In the genomic region with DNA sequence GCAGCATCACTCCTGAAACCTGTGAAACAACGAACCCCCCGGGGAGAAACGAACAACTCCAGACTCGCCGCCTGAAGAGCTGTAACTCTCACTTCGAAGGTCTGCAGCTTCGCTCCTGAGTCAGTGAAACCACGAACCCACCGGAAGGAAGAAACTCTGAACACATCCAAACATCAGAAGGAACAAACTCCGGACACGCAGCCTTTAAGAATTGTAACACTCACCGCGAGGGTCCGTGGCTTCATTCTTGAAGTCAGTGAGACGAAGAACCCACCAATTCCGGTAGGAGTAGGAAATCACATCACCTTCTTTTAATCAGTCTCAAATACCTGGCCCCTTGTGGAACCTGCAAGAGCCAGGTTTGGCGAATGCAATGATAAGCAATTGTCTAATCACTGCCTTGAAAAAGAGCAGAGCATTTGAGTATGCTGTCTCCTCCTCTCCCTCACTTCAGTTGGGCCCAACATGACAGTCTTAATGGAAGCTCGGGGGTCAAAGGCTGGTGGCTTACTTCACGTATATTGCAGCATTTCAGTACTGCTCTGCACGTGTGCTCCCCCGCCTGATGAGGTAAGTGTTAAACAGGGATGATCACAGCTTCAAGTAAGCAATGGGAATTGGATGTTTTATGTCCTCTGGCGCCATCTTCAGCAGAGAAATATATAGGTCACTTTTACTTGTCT, we compare ENCODE assay signal across 8 cellular contexts. TPM values are rescaled to one million over a fixed set of nuclear protein-coding genes. Genes with fewer than 3 reads are reported as not detected.
DNase-seq lines count a peak whose midpoint lies in the region; ATAC-seq, FAIRE-seq and TF ChIP-seq lines count a peak whose summit lies in the region.

No MANE protein-coding gene starts in this region.

- TF ChIP-seq CTCF in SU-DHL-6 (IDR thresholded peaks at IDR 0.05; ENCODE audit: insufficient read depth, low read length, poor library complexity, severe bottlenecking) (peak; percentile 34), adrenal gland (IDR thresholded peaks at IDR 0.05) (peak; percentile 46 to 90 (median 83)), right atrium auricular region (IDR thresholded peaks at IDR 0.05) (peak; percentile 30 to 78)

- no peaks in the 10 kb centered on the region for H3F3A ChIP-seq in SU-DHL-6 (ENCODE audit: insufficient read depth)

- H3K4me3 ChIP-seq in SU-DHL-6 (ENCODE audit: insufficient read depth, low read length, poor library complexity, severe bottlenecking) (no peak overlapping the region), adrenal gland (no peak overlapping the region), right atrium auricular region (no peak overlapping the region), small intestine (ENCODE audit: low read depth in 1 of 2, low read length in 2 of 2) (no peak overlapping the region)

- no peaks in the 10 kb centered on the region for H3K79me2 ChIP-seq in SU-DHL-6 (ENCODE audit: insufficient read depth, low read length)

- in situ Hi-C loops in ACHN (cut with HindIII; ENCODE audit: low pct_ligation_motif_present, low pct_unique_long_range_greater_than_20kb, low sequenced_read_pairs) = no loop called here

- no peaks in the 10 kb centered on the region for H3K36me3 ChIP-seq in SU-DHL-6 (ENCODE audit: low read length)
- no peaks in the 10 kb centered on the region for H3K36me3 ChIP-seq in adrenal gland (replicated peaks in 1 of 2)
- H3K36me3 ChIP-seq in right atrium auricular region = no peaks in the 10 kb centered on the region
- no peaks in the 10 kb centered on the region for H3K36me3 ChIP-seq in small intestine (ENCODE audit: control insufficient read depth in 2 of 2, insufficient read depth in 2 of 2, low read length in 2 of 2)

- FAIRE-seq in GM18507 (lab: Jason Lieb, UNC) (peak; percentile 96), small intestine (lab: Jason Lieb, UNC) (no peak)

- intact Hi-C loops in adrenal gland (cut with DNase I) = loop anchor here (2.0 to 10.0 kb wide), 5 partner anchors 46 to 292 kb away; partner anchors contain the start of genes RBM22 (in 2 of the 2) and MYOZ3 (in 1 of the 2)

- H3K9ac ChIP-seq in SU-DHL-6 (ENCODE audit: low read length) = no peak overlapping the region

- H3K4me1 ChIP-seq in adrenal gland (replicated peaks in 1 of 2) (peaks cover 0 to 4% of the 10 kb centered on the region in 2 donors), right atrium auricular region (no peaks in the 10 kb centered on the region), small intestine (ENCODE audit: control insufficient read depth in 2 of 2, insufficient read depth in 1 of 2, low read depth in 1 of 2, low read length in 1 of 2) (no peaks in the 10 kb centered on the region)

- H4K20me1 ChIP-seq in SU-DHL-6 (ENCODE audit: low read depth, low read length) = no peaks in the 10 kb centered on the region

- no peaks in the 10 kb centered on the region for H3K9me2 ChIP-seq in SU-DHL-6 (replicated peaks; ENCODE audit: insufficient read depth, low read length)

- H3K4me2 ChIP-seq in SU-DHL-6 (ENCODE audit: low read depth, low read length, poor library complexity, severe bottlenecking) = no peak overlapping the region

- H3K27me3 ChIP-seq in SU-DHL-6 (ENCODE audit: low read length) (no peaks in the 10 kb centered on the region), adrenal gland (no peaks in the 10 kb centered on the region), right atrium auricular region (no peaks in the 10 kb centered on the region), small intestine (ENCODE audit: control insufficient read depth in 2 of 2, insufficient read depth in 2 of 2, low read length in 2 of 2) (no peaks in the 10 kb centered on the region)

- WGBS in adrenal gland, 4 donors = 47 to 57% (median 56%) methylated on average over 22 of the region's 22 CpGs
- WGBS in small intestine, 3 donors = 52 to 61% (median 53%) methylated on average over 22 of the region's 22 CpGs

- peak; percentile 64 for DNase-seq in ACHN
- DNase-seq in GM18507 (ENCODE audit: extremely low spot score, insufficient read length, low read depth) = peak; percentile 35
- peak; percentile 64 for DNase-seq in NCI-H1436 (lab: John Stamatoyannopoulos, UW)
- peak; percentile 46 to 74 (median 56) for DNase-seq in adrenal gland
- peak; percentile 64 for DNase-seq in right atrium auricular region (ENCODE audit: low spot score)
- peak; percentile 87 for DNase-seq in small intestine

- ATAC-seq in HG02885 (IDR thresholded peaks at IDR 0.05; ENCODE audit: poor library complexity, unreplicated experiment) = peak; percentile 94

- H2AFZ ChIP-seq in SU-DHL-6 (ENCODE audit: low read depth, low read length, severe bottlenecking) = no peak overlapping the region

- TF ChIP-seq POLR2A in adrenal gland (IDR thresholded peaks at IDR 0.05) = no peak

- H3K9me3 ChIP-seq in SU-DHL-6 (ENCODE audit: insufficient read depth, low read length) = no peaks in the 10 kb centered on the region
- no peaks in the 10 kb centered on the region for H3K9me3 ChIP-seq in adrenal gland (replicated peaks in 1 of 3)
- H3K9me3 ChIP-seq in right atrium auricular region = no peaks in the 10 kb centered on the region
- H3K9me3 ChIP-seq in small intestine (ENCODE audit: control insufficient read depth, low read depth) = no peaks in the 10 kb centered on the region

- H3K27ac ChIP-seq in SU-DHL-6 (ENCODE audit: low read depth, low read length) = no peak overlapping the region
- H3K27ac ChIP-seq in adrenal gland = no peak overlapping the region
- no peak overlapping the region for H3K27ac ChIP-seq in right atrium auricular region
- H3K27ac ChIP-seq in small intestine (ENCODE audit: low read depth in 1 of 2, low read length in 1 of 2) = no peak overlapping the region

RNA-seq across cellular contexts. Expression of gene IRGM, which starts 0.5 kb away (rescaled TPM):
- total RNA-seq in adrenal gland = under 1 TPM in 1 of 8 donors, not detected in 7; 0.25 TPM
- polyA plus RNA-seq in adrenal gland = under 1 TPM in 1 of 3 donors, not detected in 2; 0.40 TPM
- not detected for total RNA-seq in right atrium auricular region
- under 1 TPM in 1 of 3 donors, not detected in 2; 0.10 TPM for polyA plus RNA-seq in small intestine

RNA-seq across cellular contexts. Expression of gene ZNF300, which starts 58.0 kb away (rescaled TPM):
- 1 to 10 TPM in 1 of 8 donors, under 1 TPM in 7; 0.12 to 1.1 (median 0.60) TPM for total RNA-seq in adrenal gland
- 1 to 10 TPM in 2 of 3 donors, under 1 TPM in 1; 0.82 to 6.0 (median 3.3) TPM for polyA plus RNA-seq in adrenal gland
- 1 to 10 TPM in 1 of 2 donors, under 1 TPM in 1; 0.74 to 1.6 TPM for total RNA-seq in right atrium auricular region
- 1 to 10 TPM in 2 of 3 donors, under 1 TPM in 1; 0.54 to 5.0 (median 1.6) TPM for polyA plus RNA-seq in small intestine

Comparison
In these comparisons a context has a peak if more than half of its experiments do, and no peak if none do; other contexts are left out.
1. DNase-seq: peak in every context shown above with its lines; median percentile 87 in small intestine; 64 in ACHN; 64 in NCI-H1436; 64 in right atrium auricular region; 56 in adrenal gland; 35 in GM18507.